Comparison of ENCODE assay signal across 27 cellular contexts in the genomic region with DNA sequence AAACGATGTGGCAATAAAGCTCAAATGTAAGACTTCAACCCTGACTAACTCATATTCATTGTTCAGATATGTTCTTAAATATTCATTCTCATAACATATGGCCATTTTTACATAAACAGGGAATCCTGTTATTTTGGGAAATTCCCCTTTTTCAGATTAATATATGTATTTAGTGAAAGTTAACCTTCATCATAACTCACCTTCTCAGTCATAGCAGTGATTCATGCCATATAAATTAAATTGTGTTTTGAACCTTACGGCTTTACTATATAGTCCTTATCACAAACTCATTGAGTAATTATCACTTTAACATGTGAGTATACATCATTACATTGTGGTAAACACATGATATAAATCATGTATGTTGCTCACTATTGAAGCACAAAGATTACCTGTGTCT.
A peak's percentile ranks its signal among the peaks of the same experiment; 100 is the strongest.
DNase-seq lines count a peak whose midpoint lies in the region; ATAC-seq, FAIRE-seq and TF ChIP-seq lines count a peak whose summit lies in the region.
"Had no signal": no experiment of that assay in that cellular context is flagged by ENCODE, and none has a peak within 500 bp of the region (broad histone marks: within the 10 kb centered on the region; RNA-seq: fewer than 3 reads in every experiment).

No MANE protein-coding gene starts in this region.

- H3K4me2 ChIP-seq in IMR-90 (ENCODE audit: low read depth, low read length): no peak overlapping the region
- H3K4me2 ChIP-seq in keratinocyte (ENCODE audit: control insufficient read depth, extremely low read depth, insufficient read depth, low read depth, low read length): no peak overlapping the region
- H3K4me2 ChIP-seq: BLaER1 had no signal

- H3K23ac ChIP-seq in IMR-90 (ENCODE audit: low read depth, low read length): no peak overlapping the region

- H4K20me1 ChIP-seq in IMR-90 (ENCODE audit: insufficient read depth, low read length) (no peaks in the 10 kb centered on the region), keratinocyte (ENCODE audit: control insufficient read depth, extremely low read depth, insufficient read depth, low read length) (no peaks in the 10 kb centered on the region)
- H4K20me1 ChIP-seq: BLaER1 had no signal

- H3K4ac ChIP-seq in IMR-90 (ENCODE audit: low read depth, low read length): no peak overlapping the region

- H3K9ac ChIP-seq in IMR-90 (ENCODE audit: low read depth, low read length): no peak overlapping the region
- H3K9ac ChIP-seq in keratinocyte (ENCODE audit: control insufficient read depth, extremely low read depth, insufficient read depth, low read length): no peak overlapping the region
- H3K9ac ChIP-seq: BLaER1 had no signal

- no peak overlapping the region for H2BK15ac ChIP-seq in IMR-90 (ENCODE audit: low read depth, low read length)

- TF ChIP-seq RAD21 in IMR-90 (IDR thresholded peaks at IDR 0.05; ENCODE audit: low read length): no peak

- WGBS in IMR-90 (ENCODE audit: extremely low coverage in 2 of 2, insufficient read length in 1 of 2), 2 experiments: no CpG with 5 or more reads among the region's 2 CpGs

- H3K18ac ChIP-seq in IMR-90 (ENCODE audit: low read depth, low read length): no peak overlapping the region

- no peaks in the 10 kb centered on the region for H3K27me3 ChIP-seq in IMR-90 (ENCODE audit: control insufficient read depth, insufficient read depth, low read length)
- no peaks in the 10 kb centered on the region for H3K27me3 ChIP-seq in keratinocyte (ENCODE audit: control insufficient read depth, extremely low read depth, insufficient read depth, low read length)
- H3K27me3 ChIP-seq: BE2C, BLaER1 had no signal

- no peak overlapping the region for H3K4me3 Mint-ChIP-seq in progenitor cell of endocrine pancreas (ENCODE audit: low read depth)
- H3K4me3 Mint-ChIP-seq: CD14-positive monocyte; CD4-positive, alpha-beta memory T cell; CD4-positive, CD25-positive, alpha-beta regulatory T cell; CD8-positive, alpha-beta memory T cell had no signal

- no peaks in the 10 kb centered on the region for H3K36me3 Mint-ChIP-seq in progenitor cell of endocrine pancreas (ENCODE audit: insufficient read depth)
- H3K36me3 Mint-ChIP-seq: CD14-positive monocyte; CD4-positive, alpha-beta memory T cell; CD4-positive, CD25-positive, alpha-beta regulatory T cell; CD8-positive, alpha-beta memory T cell had no signal

- intact Hi-C loops in IMR-90 (cut with micrococcal nuclease): no loop called here
- intact Hi-C loops in sciatic nerve (cut with DNase I): no loop called here

- H2AK5ac ChIP-seq in IMR-90 (ENCODE audit: low read depth, low read length): no peak overlapping the region

- ATAC-seq in IMR-90 (ENCODE audit: low read depth) (no peak), sciatic nerve (no peak)

- no peak for TF ChIP-seq POLR2A in IMR-90 (IDR thresholded peaks at IDR 0.05; ENCODE audit: low read depth, low read length)

- no peak for FAIRE-seq in keratinocyte (lab: Jason Lieb, UNC)
- FAIRE-seq: A204.1, G401.6, GM12891, GM19239 had no signal

- H3K9me1 ChIP-seq in IMR-90 (ENCODE audit: insufficient read depth, low read length): peaks cover 5% of the 10 kb centered on the region
- no peaks in the 10 kb centered on the region for H3K9me1 ChIP-seq in keratinocyte (ENCODE audit: control insufficient read depth, extremely low read depth, insufficient read depth, low read length)

- H3K4me3 ChIP-seq in IMR-90 (ENCODE audit: insufficient read depth, low read depth, low read length) (no peak overlapping the region), epithelial cell of esophagus (ENCODE audit: low read length) (no peak overlapping the region), keratinocyte (ENCODE audit: control insufficient read depth in 2 of 3, extremely low read depth in 1 of 3, insufficient read depth in 2 of 3, low read depth in 1 of 3, low read length in 3 of 3) (no peak overlapping the region)
- H3K4me3 ChIP-seq: BLaER1 had no signal

- H3K79me1 ChIP-seq in IMR-90 (ENCODE audit: low read depth in 1 of 2, low read length in 2 of 2): no peaks in the 10 kb centered on the region

- in situ Hi-C loops in IMR-90 (cut with MboI; ENCODE audit: low sequenced_read_pairs): no loop called here

- H3K27ac ChIP-seq in IMR-90 (ENCODE audit: insufficient read depth, low read length) (no peak overlapping the region), keratinocyte (ENCODE audit: control insufficient read depth, insufficient read depth, low read length) (peak overlapping the region; percentile 6)
- H3K27ac ChIP-seq: BLaER1 had no signal

- BruUV-seq in IMR-90 (replicated peaks; lab: Mats Ljungman, UMichigan): no TSS peak

- no peak overlapping the region for H3K56ac ChIP-seq in IMR-90 (ENCODE audit: extremely low read depth, insufficient read depth, low read length)

- H3K27me3 Mint-ChIP-seq in progenitor cell of endocrine pancreas: no peaks in the 10 kb centered on the region
- H3K27me3 Mint-ChIP-seq: CD4-positive, alpha-beta memory T cell; CD4-positive, CD25-positive, alpha-beta regulatory T cell; CD8-positive, alpha-beta memory T cell had no signal

- no peak overlapping the region for H2AK9ac ChIP-seq in IMR-90 (replicated peaks; ENCODE audit: low read depth, low read length, poor library complexity)

- CTCF ChIA-PET in IMR-90 (lab: Yijun Ruan, JAX): no interaction called here

- H2AFZ ChIP-seq in IMR-90 (replicated peaks; ENCODE audit: low read length, poor library complexity): no peak overlapping the region
- peak overlapping the region; percentile 27 for H2AFZ ChIP-seq in keratinocyte (ENCODE audit: control insufficient read depth, low read length)

- no peak overlapping the region for H4K5ac ChIP-seq in IMR-90 (ENCODE audit: low read depth, low read length)

- TF ChIP-seq CTCF in IMR-90 (conservative IDR thresholded peaks at IDR 0.05; ENCODE audit: low read depth, low read length) (no peak), epithelial cell of esophagus (IDR thresholded peaks at IDR 0.05; ENCODE audit: insufficient read depth, low read depth, low read length, missing control alignments) (no peak), keratinocyte (optimal IDR thresholded peaks at IDR 0.05 in 1 of 3, IDR thresholded peaks at IDR 0.05 in 1 of 3, conservative IDR thresholded peaks at IDR 0.05 in 1 of 3; ENCODE audit: extremely low read depth in 1 of 3, insufficient read depth in 2 of 3, low read length in 3 of 3) (no peak), progenitor cell of endocrine pancreas (IDR thresholded peaks at IDR 0.05; ENCODE audit: unreplicated experiment) (no peak)

- no peaks in the 10 kb centered on the region for H3K36me3 ChIP-seq in IMR-90 (ENCODE audit: control insufficient read depth, insufficient read depth, low read length)
- H3K36me3 ChIP-seq in keratinocyte (ENCODE audit: control insufficient read depth in 2 of 2, extremely low read depth in 1 of 2, insufficient read depth in 2 of 2, low read length in 2 of 2): no peaks in the 10 kb centered on the region
- H3K36me3 ChIP-seq: BE2C, BLaER1 had no signal

- no peaks in the 10 kb centered on the region for H3K9me3 Mint-ChIP-seq in progenitor cell of endocrine pancreas (ENCODE audit: low read depth)
- H3K9me3 Mint-ChIP-seq: CD14-positive monocyte had no signal

- no peak overlapping the region for H2BK5ac ChIP-seq in IMR-90 (ENCODE audit: low read depth, low read length, poor library complexity, severe bottlenecking)

- H3K79me2 ChIP-seq in keratinocyte (ENCODE audit: control insufficient read depth, insufficient read depth, low read length): no peaks in the 10 kb centered on the region

- no peaks in the 10 kb centered on the region for H3K9me3 ChIP-seq in IMR-90 (ENCODE audit: control insufficient read depth, insufficient read depth, low read length)
- no peaks in the 10 kb centered on the region for H3K9me3 ChIP-seq in keratinocyte (ENCODE audit: control insufficient read depth, low read depth, low read length)
- H3K9me3 ChIP-seq: BE2C, BLaER1 had no signal

- POLR2A ChIA-PET in IMR-90 (lab: Charles Lee; ENCODE audit: unreplicated experiment): no interaction called here

- dilution Hi-C loops in IMR-90 (cut with HindIII; ENCODE audit: low sequenced_read_pairs, unreplicated experiment): no loop called here
- dilution Hi-C loops in keratinocyte (cut with MboI; ENCODE audit: extremely low pct_ligation_motif_present, low sequenced_read_pairs): no loop called here

- H3K4me1 Mint-ChIP-seq in progenitor cell of endocrine pancreas (ENCODE audit: low read depth): no peaks in the 10 kb centered on the region
- H3K4me1 Mint-ChIP-seq: CD14-positive monocyte; CD4-positive, CD25-positive, alpha-beta regulatory T cell; CD8-positive, alpha-beta memory T cell had no signal

- H2BK120ac ChIP-seq in IMR-90 (ENCODE audit: low read depth, low read length): no peak overlapping the region

- DNase-seq in ELR (ENCODE audit: low read depth) (peak; percentile 34), IMR-90 (peak; percentile 3), epithelial cell of esophagus (ENCODE audit: low read depth) (peak; percentile 6), keratinocyte (ENCODE audit: low read depth, low spot score) (peak; percentile 5), sciatic nerve (ENCODE audit: low spot score) (no peak), progenitor cell of endocrine pancreas (ENCODE audit: low spot score, unreplicated experiment) (no peak), NCI-H524 (lab: John Stamatoyannopoulos, UW) (no peak)
- DNase-seq: 8988T; ACHN; BE2C; C1 segment of cervical spinal cord; CD4-positive, alpha-beta memory T cell; CD4-positive, CD25-positive, alpha-beta regulatory T cell; CD8-positive, alpha-beta memory T cell; COR-L47; DMS153; DMS53; DMS79; DND-41; EL; GF-D8 had no signal

- H4K91ac ChIP-seq in IMR-90 (ENCODE audit: insufficient read depth, low read depth, low read length): no peak overlapping the region

- H3K4me1 ChIP-seq in IMR-90 (ENCODE audit: control insufficient read depth, insufficient read depth, low read length) (no peaks in the 10 kb centered on the region), keratinocyte (ENCODE audit: control insufficient read depth, extremely low read depth, insufficient read depth, low read length) (peaks cover 10% of the 10 kb centered on the region)
- H3K4me1 ChIP-seq: BLaER1 had no signal

- H2BK20ac ChIP-seq in IMR-90 (ENCODE audit: low read depth, low read length): no peak overlapping the region

- no peak overlapping the region for H4K8ac ChIP-seq in IMR-90 (ENCODE audit: low read depth in 2 of 2, low read length in 2 of 2)

- H3K27ac Mint-ChIP-seq in progenitor cell of endocrine pancreas: no peak overlapping the region
- H3K27ac Mint-ChIP-seq: CD14-positive monocyte; CD4-positive, alpha-beta memory T cell; CD4-positive, CD25-positive, alpha-beta regulatory T cell; CD8-positive, alpha-beta memory T cell had no signal

- H3K14ac ChIP-seq in IMR-90 (replicated peaks; ENCODE audit: low read depth, low read length): no peak overlapping the region

TF ChIP-seq in IMR-90, 13 proteins besides CTCF, POLR2A, EP300 and RAD21 (continues in another document):
- no peak for TF ChIP-seq NFE2L2 (IDR thresholded peaks at IDR 0.05; ENCODE audit: low read depth, low read length)
- TF ChIP-seq SMC3 (IDR thresholded peaks at IDR 0.05; ENCODE audit: low read depth, low read length): no peak
- TF ChIP-seq MXI1 (IDR thresholded peaks at IDR 0.05; ENCODE audit: borderline replicate concordance, low read depth, low read length): no peak
- TF ChIP-seq FOS (IDR thresholded peaks at IDR 0.05; ENCODE audit: low read depth, low read length): no peak

Comparison
In these comparisons a context has a peak if more than half of its experiments do, and no peak if none do; other contexts are left out.
1. DNase-seq: peak in ELR (single experiment), IMR-90 (single experiment), epithelial cell of esophagus (single experiment) and keratinocyte (single experiment); none in sciatic nerve (single experiment), progenitor cell of endocrine pancreas (single experiment) and NCI-H524 (0 of 2).